In the genomic region with DNA sequence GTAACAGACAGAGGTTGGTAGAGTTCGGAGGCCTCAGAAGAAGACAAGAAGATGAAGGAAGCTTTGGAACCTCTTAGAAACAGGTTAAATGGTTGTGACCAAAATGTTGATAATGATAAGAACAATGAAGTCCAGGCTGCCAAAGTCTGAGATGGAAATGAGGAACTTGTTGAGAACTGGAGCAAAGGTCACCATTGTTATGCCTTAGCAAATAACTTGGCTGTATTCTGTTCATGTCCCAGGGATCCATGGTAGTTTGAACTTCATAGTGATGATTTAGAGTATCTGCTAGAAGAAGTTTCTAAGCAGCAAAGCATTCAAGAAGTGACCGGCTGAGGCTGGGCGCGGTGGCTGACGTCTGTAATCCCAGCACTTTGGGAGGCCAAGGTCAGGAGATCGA, we compare ENCODE assay signal across 23 cellular contexts.
"Had no signal": no experiment of that assay in that cellular context is flagged by ENCODE, and none has a peak within 500 bp of the region (broad histone marks: within the 10 kb centered on the region; RNA-seq: fewer than 3 reads in every experiment).

No MANE protein-coding gene starts in this region.

- H3K4me2 ChIP-seq: hepatocyte had no signal

- DNase-seq: activated CD4-positive, alpha-beta memory T cell treated with anti-CD3 and anti-CD28 coated beads for 36 hours; activated CD4-positive, alpha-beta T cell treated with anti-CD3 and anti-CD28 coated beads for 48 hours; activated gamma-delta T cell treated with Interleukin-2 at 50 U/mL for 16 hours; activated T-cell treated with anti-CD3 and anti-CD28 coated beads, Interleukin-2, amount 50 U/mL, for 48 hours; adrenal gland; central memory CD4-positive, alpha-beta T cell; effector memory CD8-positive, alpha-beta T cell; glutamatergic neuron; immature natural killer cell; left lung; naive thymus-derived CD4-positive, alpha-beta T cell; occipital lobe; sigmoid colon; stimulated activated CD4-positive, alpha-beta T cell treated with anti-CD3 and anti-CD28 coated beads, Interleukin-4, amount 100 ng/mL, for 1 hour; stimulated activated naive CD4-positive, alpha-beta T cell; testis; trophoblast cell; uterus had no signal

- H3K27me3 ChIP-seq: adrenal gland, ascending aorta, hepatocyte, testis, uterus had no signal

- FAIRE-seq: frontal cortex had no signal

- H3K36me3 ChIP-seq: adrenal gland, ascending aorta, esophagus muscularis mucosa, left lung, sigmoid colon, uterus had no signal

- H3K9me3 ChIP-seq: testis had no signal

- H3K27ac ChIP-seq: adrenal gland, ascending aorta, esophagus muscularis mucosa, hepatocyte, left lung, sigmoid colon, testis, uterus had no signal

- H2AFZ ChIP-seq: hepatocyte had no signal

- H3K4me1 ChIP-seq: adrenal gland, ascending aorta, esophagus muscularis mucosa, left lung, sigmoid colon, testis, uterus had no signal

- H3K4me3 ChIP-seq: adrenal gland, ascending aorta, esophagus muscularis mucosa, hepatocyte, left lung, lung, sigmoid colon, testis, uterus had no signal

- ATAC-seq: effector memory CD8-positive, alpha-beta T cell; left lung; naive thymus-derived CD4-positive, alpha-beta T cell had no signal

- H3K79me2 ChIP-seq: hepatocyte had no signal
